ENCODE assay signal across 9 cellular contexts in the genomic region with DNA sequence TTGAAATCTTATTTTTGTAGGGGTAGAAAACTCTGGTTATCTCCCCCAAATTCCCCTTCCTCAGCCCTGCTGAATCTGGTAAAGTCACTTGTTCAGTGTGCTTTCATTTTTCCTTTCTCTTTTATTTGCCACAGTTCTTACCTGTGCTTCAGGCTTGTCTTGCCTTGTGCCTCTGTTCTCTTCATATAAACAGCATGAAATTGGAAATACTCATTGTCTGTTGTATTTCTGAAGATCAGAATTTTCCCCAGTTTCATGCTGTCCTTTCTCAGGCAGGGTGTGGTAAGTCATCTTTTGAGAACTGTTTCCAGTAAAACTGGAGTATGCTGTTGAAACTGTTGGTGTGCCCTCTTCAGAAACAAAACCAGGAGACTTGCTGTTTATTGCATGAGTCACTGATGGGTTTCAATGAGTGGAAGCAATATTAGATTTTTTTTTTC. TPM values are rescaled to one million over a fixed set of nuclear protein-coding genes. Genes with fewer than 3 reads are reported as not detected.
A peak's percentile ranks its signal among the peaks of the same experiment; 100 is the strongest.
DNase-seq lines count a peak whose midpoint lies in the region; ATAC-seq, FAIRE-seq and TF ChIP-seq lines count a peak whose summit lies in the region.
"Had no signal": no experiment of that assay in that cellular context is flagged by ENCODE, and none has a peak within 500 bp of the region (broad histone marks: within the 10 kb centered on the region; RNA-seq: fewer than 3 reads in every experiment).

No MANE protein-coding gene starts in this region.

- H3K27ac ChIP-seq in GM23338 (ENCODE audit: low read depth) = no peak overlapping the region
- H3K27ac ChIP-seq in endothelial cell of umbilical vein (ENCODE audit: insufficient read depth, low read depth, low read length) = peak overlapping the region; percentile 19
- H3K27ac ChIP-seq in HepG2 (ENCODE audit: extremely low read length, insufficient read depth, low read length) = no peak overlapping the region
- H3K27ac ChIP-seq: C4-2B had no signal

- H3K9me1 ChIP-seq in endothelial cell of umbilical vein (replicated peaks; ENCODE audit: control insufficient read depth, extremely low read depth, insufficient read depth, low read length) = no peaks in the 10 kb centered on the region

- H3K36me3 ChIP-seq in GM23338 (ENCODE audit: insufficient read depth) (no peaks in the 10 kb centered on the region), endothelial cell of umbilical vein (ENCODE audit: control insufficient read depth in 2 of 2, extremely low read depth in 1 of 2, insufficient read depth in 2 of 2, low read length in 2 of 2) (no peaks in the 10 kb centered on the region), HepG2 (replicated peaks in 1 of 2; ENCODE audit: control insufficient read depth in 1 of 2, insufficient read depth in 2 of 2, low read length in 2 of 2) (no peaks in the 10 kb centered on the region)

- ATAC-seq in GM23338 (no peak), HepG2 (no peak)
- ATAC-seq in stimulated activated naive CD8-positive, alpha-beta T cell treated with anti-CD3 and anti-CD28 coated beads, Interleukin-15, Interleukin-2, amounts not matched to agents 100 U/mL and 50 U/mL, for 24 hours = peak; percentile 57

- H3K9me3 ChIP-seq in endothelial cell of umbilical vein (replicated peaks; ENCODE audit: control insufficient read depth, insufficient read depth, low read length) (no peaks in the 10 kb centered on the region), HepG2 (ENCODE audit: low read length) (no peaks in the 10 kb centered on the region)

- TF ChIP-seq CTCF in GM23338 (conservative IDR thresholded peaks at IDR 0.05; ENCODE audit: low read depth in 2 of 2) = no peak
- TF ChIP-seq CTCF in endothelial cell of umbilical vein (IDR thresholded peaks at IDR 0.05; ENCODE audit: extremely low read depth in 1 of 2, insufficient read depth in 1 of 2, low read depth in 1 of 2, low read length in 2 of 2) = no peak
- TF ChIP-seq CTCF in HepG2 (CRISPR knock-in tag; IDR thresholded peaks at IDR 0.05) = no peak

- H3K79me2 ChIP-seq in GM23338 (replicated peaks; ENCODE audit: insufficient read depth) (peaks cover 67% of the 10 kb centered on the region), endothelial cell of umbilical vein (ENCODE audit: control insufficient read depth, insufficient read depth, low read length) (peaks cover 18% of the 10 kb centered on the region), HepG2 (ENCODE audit: insufficient read depth, low read length) (peaks cover 2% of the 10 kb centered on the region)

- no peaks in the 10 kb centered on the region for H3K9me3 Mint-ChIP-seq in GM23338

- no peaks in the 10 kb centered on the region for H3K27me3 Mint-ChIP-seq in GM23338 (ENCODE audit: insufficient read depth, low read depth, poor library complexity)

- no peak overlapping the region for H3K4me3 Mint-ChIP-seq in GM23338

- POLR2A ChIA-PET in endothelial cell of umbilical vein (lab: Charles Lee) = no interaction called here
- POLR2A ChIA-PET in HepG2 (lab: Yijun Ruan, JAX) = no interaction called here

- intact Hi-C loops in endothelial cell of umbilical vein (cut with micrococcal nuclease) = no loop called here
- intact Hi-C loops in HepG2 (cut with micrococcal nuclease; ENCODE audit: unreplicated experiment) = no loop called here

- H3K9ac ChIP-seq in endothelial cell of umbilical vein (replicated peaks; ENCODE audit: extremely low read depth, insufficient read depth, low read length) = no peak overlapping the region
- H3K9ac ChIP-seq in HepG2 (ENCODE audit: insufficient read depth, low read depth, low read length) = no peak overlapping the region

- BruUV-seq in endothelial cell of umbilical vein (replicated peaks; lab: Mats Ljungman, UMichigan) = no TSS peak
- no TSS peak for BruUV-seq in HepG2 (replicated peaks; lab: Mats Ljungman, UMichigan)

- no peaks in the 10 kb centered on the region for H3K36me3 Mint-ChIP-seq in GM23338 (ENCODE audit: low read depth)

- no peak for TF ChIP-seq POLR2A in endothelial cell of umbilical vein (IDR thresholded peaks at IDR 0.05; ENCODE audit: low read depth, low read length)
- no peak for TF ChIP-seq POLR2A in HepG2 (IDR thresholded peaks at IDR 0.05; ENCODE audit: insufficient read depth in 1 of 2, low read depth in 2 of 2, low read length in 2 of 2)

- H3K4me2 ChIP-seq in GM23338 (peak overlapping the region; percentile 58; the same call in 1 of the 2 replicates), endothelial cell of umbilical vein (ENCODE audit: insufficient read depth, low read length) (peak overlapping the region; percentile 69), HepG2 (ENCODE audit: low read depth, low read length) (no peak overlapping the region)

- H3K4me1 ChIP-seq in GM23338 (ENCODE audit: insufficient read depth) (peaks cover 40% of the 10 kb centered on the region), endothelial cell of umbilical vein (ENCODE audit: control insufficient read depth, extremely low read depth, insufficient read depth, low read length) (peaks cover 10% of the 10 kb centered on the region), HepG2 (ENCODE audit: insufficient read depth, low read length) (no peaks in the 10 kb centered on the region)

- H3F3A ChIP-seq in GM23338 (replicated peaks; ENCODE audit: low read depth) = no peaks in the 10 kb centered on the region

- no peaks in the 10 kb centered on the region for H3K9me2 ChIP-seq in GM23338 (ENCODE audit: insufficient read depth)

- DNase-seq in NCI-H2196 (lab: John Stamatoyannopoulos, UW; ENCODE audit: unreplicated experiment) (peak; percentile 31), NCI-H2196 treated with DMSO at 0.1 percent for 48 hours (lab: John Stamatoyannopoulos, UW; ENCODE audit: unreplicated experiment) (no peak), GM23338 (ENCODE audit: low spot score) (no peak), M059J (ENCODE audit: low read depth) (peak; percentile 73), endothelial cell of umbilical vein (ENCODE audit: low read depth, low spot score) (peak; percentile 34), HepG2 (ENCODE audit: low spot score) (no peak)
- DNase-seq in stimulated activated naive CD8-positive, alpha-beta T cell treated with anti-CD3 and anti-CD28 coated beads, Interleukin-15, Interleukin-2, amounts not matched to agents 100 U/mL and 50 U/mL, for 24 hours = no peak
- no peak for DNase-seq in activated CD4-positive, CD25-positive, alpha-beta regulatory T cell treated with anti-CD3 and anti-CD28 coated beads, Interleukin-2, amount 50 U/mL, for 72 hours

- H3K4me3 ChIP-seq in GM23338 (no peak overlapping the region), endothelial cell of umbilical vein (replicated peaks in 1 of 3; ENCODE audit: insufficient read depth in 1 of 3, low read depth in 1 of 3, low read length in 3 of 3) (peak overlapping the region in 1 of 3 experiments; percentile 4), HepG2 (replicated peaks in 1 of 3; ENCODE audit: insufficient read depth in 1 of 3, low read depth in 2 of 3, low read length in 3 of 3) (no peak overlapping the region)

- H3K4me1 Mint-ChIP-seq in GM23338 = peaks cover 55% of the 10 kb centered on the region

- TF ChIP-seq EP300 in HepG2 (IDR thresholded peaks at IDR 0.05; ENCODE audit: low read depth in 2 of 2, low read length in 2 of 2) (no peak), HepG2 (CRISPR knock-in tag; IDR thresholded peaks at IDR 0.05; ENCODE audit: borderline replicate concordance) (no peak)

- no peak for FAIRE-seq in endothelial cell of umbilical vein (lab: Jason Lieb, UNC)
- no peak for FAIRE-seq in HepG2 (lab: Jason Lieb, UNC)

- peak overlapping the region; percentile 8; the same call in 1 of the 2 replicates for H3K27ac Mint-ChIP-seq in GM23338

- H4K20me1 ChIP-seq in GM23338 (replicated peaks; ENCODE audit: insufficient read depth) = no peaks in the 10 kb centered on the region; the same call in 1 of the 2 replicates
- no peaks in the 10 kb centered on the region for H4K20me1 ChIP-seq in endothelial cell of umbilical vein (replicated peaks; ENCODE audit: control insufficient read depth, extremely low read depth, insufficient read depth, low read length)
- H4K20me1 ChIP-seq in HepG2 (ENCODE audit: insufficient read depth, low read length) = no peaks in the 10 kb centered on the region

- dilution Hi-C loops in endothelial cell of umbilical vein (cut with MboI; ENCODE audit: extremely low pct_ligation_motif_present, low sequenced_read_pairs) = no loop called here

- no peak for TF ChIP-seq RAD21 in HepG2 (CRISPR knock-in tag; IDR thresholded peaks at IDR 0.05)

- no peaks in the 10 kb centered on the region for H3K27me3 ChIP-seq in GM23338 (ENCODE audit: insufficient read depth)
- no peaks in the 10 kb centered on the region for H3K27me3 ChIP-seq in endothelial cell of umbilical vein (ENCODE audit: control insufficient read depth in 2 of 2, insufficient read depth in 2 of 2, low read length in 2 of 2)
- no peaks in the 10 kb centered on the region for H3K27me3 ChIP-seq in HepG2 (ENCODE audit: control insufficient read depth in 1 of 2, insufficient read depth in 2 of 2, low read length in 2 of 2)

- CTCF ChIA-PET in endothelial cell of umbilical vein (lab: Charles Lee) = interaction anchor here (1.1 to 2.3 kb wide), 6 partner anchors 10 to 81 kb away, joined by 3 to 9 read pairs (median 4); no protein-coding TSS in a partner anchor
- CTCF ChIA-PET in HepG2 (lab: Yijun Ruan, JAX; ENCODE audit: low intra/inter-chr PET ratio, low total read pairs) = no interaction called here

- H2AFZ ChIP-seq in GM23338 = no peak overlapping the region
- no peak overlapping the region for H2AFZ ChIP-seq in endothelial cell of umbilical vein (ENCODE audit: low read depth, low read length)
- H2AFZ ChIP-seq in HepG2 (ENCODE audit: low read length) = no peak overlapping the region

- in situ Hi-C loops in HepG2 (cut with HindIII; ENCODE audit: extremely low pct_ligation_motif_present, low pct_unique_long_range_greater_than_20kb) = no loop called here

RNA-seq across cellular contexts. Expression of a gene that starts 7.0 kb away (rescaled TPM):
- total RNA-seq in GM23338 (2014; rRNA removed; shearing (Covaris generic)) = 65.8 and 79.4 TPM in 2 replicates
- polyA plus RNA-seq in GM23338 (2016; fragmentation: Nextera tagmentation; extraction: Ambion mirVana) = 33.9 and 34.9 TPM in 2 replicates
- total RNA-seq in M059J (2014; rRNA removed; shearing (Covaris generic)) = 244 and 360 TPM in 2 replicates
- 165 and 176 TPM in 2 replicates for total RNA-seq in endothelial cell of umbilical vein
- polyA plus RNA-seq in endothelial cell of umbilical vein = 118 and 133 TPM in 2 replicates
- polyA plus RNA-seq in endothelial cell of umbilical vein (2011; cell fraction: cytosol; rRNA removed) = 106 and 121 TPM in 2 replicates
- 121 and 131 TPM in 2 replicates for polyA plus RNA-seq in endothelial cell of umbilical vein (2011; cell fraction: nucleus; rRNA removed)
- polyA plus RNA-seq in endothelial cell of umbilical vein (2012) = 152 and 163 TPM in 2 replicates
- polyA minus RNA-seq in endothelial cell of umbilical vein = 193 and 283 TPM in 2 replicates
- 22.8 TPM for polyA minus RNA-seq in endothelial cell of umbilical vein (2011; cell fraction: cytosol; rRNA and poly(A)+ RNA removed)
- 192 and 200 TPM in 2 replicates for polyA minus RNA-seq in endothelial cell of umbilical vein (2011; cell fraction: nucleus; rRNA and poly(A)+ RNA removed)
- 14.5 and 20.2 TPM in 2 replicates for total RNA-seq in HepG2 (2016; rRNA removed; fragmentation: Illumina TruSeq; extraction: Trizol)
- 2.9 and 4.1 TPM in 2 replicates for total RNA-seq in HepG2 (2016; cell fraction: cytosol; rRNA removed; fragmentation: Illumina TruSeq; extraction: Trizol; ENCODE audit: low read depth)
- total RNA-seq in HepG2 (2016; cell fraction: insoluble cytoplasmic fraction; rRNA removed; fragmentation: Illumina TruSeq; extraction: Trizol) = 15.9 and 21.2 TPM in 2 replicates
- total RNA-seq in HepG2 (2016; cell fraction: membrane; rRNA removed; fragmentation: Illumina TruSeq; extraction: Trizol) = 11.0 and 12.0 TPM in 2 replicates
- 26.2 and 31.9 TPM in 2 replicates for total RNA-seq in HepG2 (2016; cell fraction: nucleus; rRNA removed; fragmentation: Illumina TruSeq; extraction: Trizol)
- polyA plus RNA-seq in HepG2 (2011; rRNA removed) = 65.9 and 79.1 TPM in 2 replicates
- 32.9 and 50.9 TPM in 2 replicates for polyA plus RNA-seq in HepG2 (2011; cell fraction: cytosol; rRNA removed)
- polyA plus RNA-seq in HepG2 (2011; cell fraction: nucleus; rRNA removed) = 21.8 and 24.3 TPM in 2 replicates
- 45.1 and 59.9 TPM in 2 replicates for polyA plus RNA-seq in HepG2 (2012)
- 2.9 TPM in 2 replicates for polyA plus RNA-seq in HepG2 (2016; cell fraction: cytosol; fragmentation: Illumina TruSeq; extraction: Trizol; ENCODE audit: low read depth)
- 13.7 and 15.8 TPM in 2 replicates for polyA plus RNA-seq in HepG2 (2016; cell fraction: insoluble cytoplasmic fraction; fragmentation: Illumina TruSeq; extraction: Trizol; ENCODE audit: low read depth)
- 7.8 and 9.1 TPM in 2 replicates for polyA plus RNA-seq in HepG2 (2016; cell fraction: membrane; fragmentation: Illumina TruSeq; extraction: Trizol; ENCODE audit: low read depth)
- 28.2 and 31.3 TPM in 2 replicates for polyA plus RNA-seq in HepG2 (2016; cell fraction: nucleus; fragmentation: Illumina TruSeq; extraction: Trizol; ENCODE audit: insufficient read depth, low read depth)
- 90.8 and 98.2 TPM in 2 replicates for polyA minus RNA-seq in HepG2 (2011; rRNA and poly(A)+ RNA removed; ENCODE audit: low replicate concordance)
- polyA minus RNA-seq in HepG2 (2011; cell fraction: cytosol; rRNA and poly(A)+ RNA removed) = 38.8 and 52.7 TPM in 2 replicates
- 80.4 and 84.7 TPM in 2 replicates for polyA minus RNA-seq in HepG2 (2011; cell fraction: nucleus; rRNA and poly(A)+ RNA removed)

Comparison
In these comparisons a context has a peak if more than half of its experiments do, and no peak if none do; other contexts are left out.
1. DNase-seq: peak in NCI-H2196 (single experiment), M059J (single experiment) and endothelial cell of umbilical vein (single experiment); none in NCI-H2196 treated with DMSO at 0.1 percent for 48 hours (single experiment), GM23338 (single experiment), stimulated activated naive CD8-positive, alpha-beta T cell treated with anti-CD3 and anti-CD28 coated beads, Interleukin-15, Interleukin-2, amounts not matched to agents 100 U/mL and 50 U/mL, for 24 hours (single experiment), HepG2 (single experiment) and activated CD4-positive, CD25-positive, alpha-beta regulatory T cell treated with anti-CD3 and anti-CD28 coated beads, Interleukin-2, amount 50 U/mL, for 72 hours (single experiment).